Comparison of ENCODE assay signal across 14 cellular contexts in the genomic region with DNA sequence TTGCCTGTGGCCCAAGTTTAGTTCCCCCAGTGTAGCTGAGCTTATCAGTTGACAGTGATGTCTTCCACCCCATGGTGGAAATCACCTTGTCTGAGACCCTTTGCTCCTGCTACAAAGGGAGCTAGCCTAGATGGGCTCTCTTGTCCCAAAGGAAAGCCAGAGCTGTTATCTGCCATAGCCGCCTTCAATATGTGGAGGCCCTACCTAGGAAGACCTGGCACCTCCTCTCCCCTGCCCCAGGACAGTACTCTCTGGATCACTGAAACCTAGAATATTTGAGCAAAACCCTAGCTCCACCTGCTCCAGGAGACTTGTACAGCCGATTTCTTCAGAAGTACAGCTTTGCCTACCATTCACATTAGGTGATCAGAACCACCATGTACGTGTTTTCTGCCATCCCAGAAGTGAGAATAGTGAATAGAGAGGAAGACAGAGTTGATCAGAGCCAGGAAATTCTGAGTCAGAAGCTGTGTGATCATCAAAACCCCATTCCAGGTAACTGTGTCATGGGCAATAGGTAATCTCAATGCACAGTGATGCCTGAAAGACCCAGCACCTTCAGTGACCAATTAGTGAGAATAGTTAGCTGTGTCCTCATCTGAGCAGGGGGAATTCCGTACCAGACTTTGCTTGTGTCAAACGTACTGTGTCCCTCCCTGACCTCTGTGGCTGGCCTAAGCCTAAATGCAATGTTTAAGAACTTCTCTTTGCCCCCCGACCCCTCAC.
DNase-seq lines count a peak whose midpoint lies in the region; ATAC-seq, FAIRE-seq and TF ChIP-seq lines count a peak whose summit lies in the region.
"Had no signal": no experiment of that assay in that cellular context is flagged by ENCODE, and none has a peak within 500 bp of the region (broad histone marks: within the 10 kb centered on the region; RNA-seq: fewer than 3 reads in every experiment).

No MANE protein-coding gene starts in this region.

- no peak for TF ChIP-seq CTCF in GM20000 (IDR thresholded peaks at IDR 0.05; ENCODE audit: extremely low read depth, missing control alignments)

- DNase-seq in Caki2 (ENCODE audit: low read depth) (peak; percentile 34), GM20000 (ENCODE audit: low spot score) (peak; percentile 25), glomerular visceral epithelial cell (ENCODE audit: extremely low spot score) (peak; percentile 71), H54 (ENCODE audit: insufficient read length, low spot score) (no peak), medulla oblongata (ENCODE audit: extremely low spot score) (no peak)
- peak; percentile 47 to 51 for DNase-seq in activated T-cell treated with anti-CD3 and anti-CD28 coated beads, Interleukin-2, amount 50 U/mL, for 48 hours
- DNase-seq: DMS79; naive B cell; NCI-H1930; NCI-H526 treated with DMSO at 0.1 percent for 48 hours; stimulated activated naive CD4-positive, alpha-beta T cell treated with Interleukin-2 at 50 U/mL for 16 hours had no signal

- no peak for TF ChIP-seq POLR2A in H54 (IDR thresholded peaks at IDR 0.05; ENCODE audit: low read depth, low read length)

- ATAC-seq in GM18502 (IDR thresholded peaks at IDR 0.05; ENCODE audit: poor library complexity, unreplicated experiment) (no peak), HG03095 (IDR thresholded peaks at IDR 0.05; ENCODE audit: unreplicated experiment) (no peak)

- in situ Hi-C loops in Caki2 (cut with HindIII; ENCODE audit: low pct_unique_long_range_greater_than_20kb, low sequenced_read_pairs), result no loop called here

- no peak for FAIRE-seq in H54 (lab: Jason Lieb, UNC)
- FAIRE-seq: endometrium had no signal

Comparison
In these comparisons a context has a peak if more than half of its experiments do, and no peak if none do; other contexts are left out.
1. DNase-seq: peak in Caki2 (single experiment), GM20000 (single experiment), activated T-cell treated with anti-CD3 and anti-CD28 coated beads, Interleukin-2, amount 50 U/mL, for 48 hours (2 of 2) and glomerular visceral epithelial cell (single experiment); none in H54 (single experiment) and medulla oblongata (single experiment).